In the genomic region with DNA sequence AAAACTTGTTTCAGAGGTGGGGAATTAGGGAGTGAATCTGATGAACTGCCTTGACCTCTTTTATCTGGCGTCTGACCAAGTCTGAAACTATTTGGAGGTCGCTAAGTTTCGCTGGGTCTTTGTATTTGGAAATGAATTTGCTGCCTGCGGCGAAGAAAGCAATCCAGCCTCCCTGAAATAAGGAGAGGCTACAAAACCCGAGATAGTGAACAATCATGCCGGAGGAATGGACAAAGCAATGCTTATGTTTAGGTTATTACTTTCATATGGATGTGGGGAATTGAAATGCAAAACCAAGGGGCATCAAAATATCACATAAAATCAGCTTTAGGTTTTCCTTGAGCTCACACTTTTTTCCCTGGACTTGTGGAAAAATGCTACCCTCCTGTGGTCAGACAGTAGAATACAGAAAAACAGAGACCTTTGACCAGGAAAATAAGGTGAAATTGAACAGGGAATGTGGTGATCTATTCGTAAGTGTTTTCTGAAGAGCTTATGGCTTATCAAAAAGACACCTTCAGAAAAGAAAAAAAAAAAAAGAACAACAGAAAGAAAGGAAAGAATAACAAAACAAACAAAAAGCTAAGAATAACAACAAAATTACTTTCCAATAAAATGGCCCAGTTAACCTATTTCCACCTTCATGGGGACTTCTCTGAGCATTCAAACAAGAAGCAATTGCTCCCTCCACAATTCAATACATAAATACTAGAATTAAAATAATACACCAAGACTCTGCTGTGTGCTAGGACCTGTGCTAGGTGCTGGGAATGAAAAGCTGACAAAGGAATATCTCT, we compare ENCODE assay signal across 9 cellular contexts.
DNase-seq lines count a peak whose midpoint lies in the region; ATAC-seq lines count a peak whose summit lies in the region.
"Had no signal": no experiment of that assay in that cellular context is flagged by ENCODE, and none has a peak within 500 bp of the region (broad histone marks: within the 10 kb centered on the region; RNA-seq: fewer than 3 reads in every experiment).

No MANE protein-coding gene starts in this region.

- ATAC-seq in HG02798 (IDR thresholded peaks at IDR 0.05; ENCODE audit: poor library complexity, unreplicated experiment) (no peak), GM21526 (IDR thresholded peaks at IDR 0.05; ENCODE audit: low FRiP score, unreplicated experiment) (no peak)
- ATAC-seq in activated T-cell treated with anti-CD3 and anti-CD28 coated beads, Interleukin-2, amount 50 U/mL, for 4 hours: no peak

- DNase-seq in NCI-H187 treated with DMSO at 0.1 percent for 48 hours (lab: John Stamatoyannopoulos, UW): peak; percentile 32
- DNase-seq in NCI-H187 (lab: John Stamatoyannopoulos, UW): no peak
- DNase-seq in NCI-H2029 treated with DMSO at 0.1 percent for 48 hours (lab: John Stamatoyannopoulos, UW): peak; percentile 78
- peak; percentile 85 for DNase-seq in amniotic stem cell (lab: John Stamatoyannopoulos, UW)
- peak; percentile 55 for DNase-seq in kidney tubule cell (ENCODE audit: low spot score)
- DNase-seq in activated T-cell treated with anti-CD3 and anti-CD28 coated beads, Interleukin-2, amount 50 U/mL, for 4 hours: no peak
- DNase-seq: CD4-positive, CD25-positive, alpha-beta regulatory T cell had no signal

- H3K4me1 Mint-ChIP-seq in activated T-cell treated with anti-CD3 and anti-CD28 coated beads, Interleukin-2, amount 50 U/mL, for 4 hours (ENCODE audit: low read depth): no peaks in the 10 kb centered on the region
- H3K4me1 Mint-ChIP-seq: CD4-positive, CD25-positive, alpha-beta regulatory T cell had no signal

- peaks cover 15% of the 10 kb centered on the region for H3K9me3 Mint-ChIP-seq in activated T-cell treated with anti-CD3 and anti-CD28 coated beads, Interleukin-2, amount 50 U/mL, for 4 hours

- no peak overlapping the region for H3K4me3 Mint-ChIP-seq in activated T-cell treated with anti-CD3 and anti-CD28 coated beads, Interleukin-2, amount 50 U/mL, for 4 hours
- H3K4me3 Mint-ChIP-seq: CD4-positive, CD25-positive, alpha-beta regulatory T cell had no signal

- H3K36me3 Mint-ChIP-seq in activated T-cell treated with anti-CD3 and anti-CD28 coated beads, Interleukin-2, amount 50 U/mL, for 4 hours (ENCODE audit: insufficient read depth): no peaks in the 10 kb centered on the region
- H3K36me3 Mint-ChIP-seq: CD4-positive, CD25-positive, alpha-beta regulatory T cell had no signal

- H3K27me3 Mint-ChIP-seq in activated T-cell treated with anti-CD3 and anti-CD28 coated beads, Interleukin-2, amount 50 U/mL, for 4 hours (ENCODE audit: low read depth): peaks cover 5% of the 10 kb centered on the region
- H3K27me3 Mint-ChIP-seq: CD4-positive, CD25-positive, alpha-beta regulatory T cell had no signal

Comparison
In these comparisons a context has a peak if more than half of its experiments do, and no peak if none do; other contexts are left out.
1. DNase-seq: peak in NCI-H187 treated with DMSO at 0.1 percent for 48 hours (single experiment), NCI-H2029 treated with DMSO at 0.1 percent for 48 hours (single experiment), amniotic stem cell (single experiment) and kidney tubule cell (single experiment); none in NCI-H187 (0 of 2) and activated T-cell treated with anti-CD3 and anti-CD28 coated beads, Interleukin-2, amount 50 U/mL, for 4 hours (single experiment).